1 cellular context compared by ENCODE assay signal in the genomic region with DNA sequence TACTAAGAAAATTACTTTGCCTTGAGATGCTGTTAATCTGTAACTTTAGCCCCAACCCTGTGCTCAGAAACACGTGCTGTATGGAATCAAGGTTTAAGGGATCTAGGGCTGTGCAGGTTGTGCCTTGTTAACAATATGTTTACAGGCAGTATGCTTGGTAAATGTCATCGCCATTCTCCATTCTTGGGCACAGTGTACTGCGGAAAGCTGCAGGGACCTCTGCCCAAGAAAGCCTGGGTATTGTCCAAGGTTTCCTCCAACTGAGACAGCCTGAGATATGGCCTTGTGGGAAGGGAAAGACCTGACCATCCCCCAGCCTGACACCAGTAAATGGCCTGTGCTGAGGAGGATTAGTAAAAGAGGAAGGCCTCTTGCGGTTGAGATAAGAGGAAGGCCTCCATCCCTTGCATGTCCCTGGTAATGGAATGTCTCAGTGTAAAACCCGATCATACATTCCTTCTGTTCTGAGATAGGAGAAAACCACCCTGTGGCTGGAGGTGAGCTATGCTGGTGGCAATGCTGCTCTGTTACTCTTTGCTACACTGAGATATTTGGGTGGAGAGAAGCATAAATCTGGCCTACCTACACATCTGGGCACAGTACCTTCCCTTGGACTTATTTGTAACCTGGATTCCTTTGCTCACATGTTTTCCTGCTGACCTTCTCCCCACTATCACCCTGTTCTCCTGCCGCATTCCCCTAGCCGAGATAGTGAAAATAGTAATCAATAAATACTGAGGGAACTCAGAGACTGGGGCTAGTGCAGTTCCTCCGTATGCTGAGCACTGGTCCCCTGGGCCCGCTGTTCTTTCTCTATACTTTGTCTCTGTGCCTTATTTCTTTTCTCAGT.
A peak's percentile ranks its signal among the peaks of the same experiment; 100 is the strongest.
TF ChIP-seq lines count a peak whose summit lies in the region.
"Not testable (repeated sequence)": the region's sequence is repeated elsewhere in the genome, so short reads cannot be mapped to it uniquely, and the experiment has no call there.

No MANE protein-coding gene starts in this region.

TF ChIP-seq in K562, 482 proteins besides CTCF, POLR2A, EP300 and RAD21 (continued from another document and continues in another):
- TF ChIP-seq ZNF592 (IDR thresholded peaks at IDR 0.05) (peak; percentile 98), ARNT (IDR thresholded peaks at IDR 0.05) (peak; percentile 62 to 67; a peak in 1 of 4 replicates), ATF7 (IDR thresholded peaks at IDR 0.05) (peak; percentile 78), ARID1B (IDR thresholded peaks at IDR 0.05) (peak; percentile 95), TEAD4 (IDR thresholded peaks at IDR 0.05; ENCODE audit: low read length) (peak; percentile 91), ETV1 (tag; conservative IDR thresholded peaks at IDR 0.05; ENCODE audit: low read depth) (peak; percentile 34), ARID3B (CRISPR knock-in tag; IDR thresholded peaks at IDR 0.05; ENCODE audit: borderline replicate concordance) (0 out of 2 replicates have a peak, but pooled peaks have one; percentile 20), TSHZ1 (CRISPR knock-in tag; IDR thresholded peaks at IDR 0.05) (peak; percentile 68; the same call in 1 of the 2 replicates), ZNF311 (CRISPR knock-in tag; IDR thresholded peaks at IDR 0.05) (peak; percentile 61; the same call in 1 of the 2 replicates), BACH1 (tag; IDR thresholded peaks at IDR 0.05) (peak; percentile 80), SRF (CRISPR knock-in tag; IDR thresholded peaks at IDR 0.05) (peak in 1 of 2 experiments; percentile 66; a peak in 1 of 4 replicates), DMBX1 (CRISPR knock-in tag; IDR thresholded peaks at IDR 0.05; ENCODE audit: borderline replicate concordance) (peak; percentile 96), ZBTB11 (CRISPR knock-in tag; IDR thresholded peaks at IDR 0.05) (peak in 1 of 3 experiments; percentile 42; a peak in 2 of 6 replicates)
- TF ChIP-seq TEAD4 (CRISPR knock-in tag; IDR thresholded peaks at IDR 0.05; ENCODE audit: borderline replicate concordance): not testable (repeated sequence)
- TF ChIP-seq, protein P1, sequence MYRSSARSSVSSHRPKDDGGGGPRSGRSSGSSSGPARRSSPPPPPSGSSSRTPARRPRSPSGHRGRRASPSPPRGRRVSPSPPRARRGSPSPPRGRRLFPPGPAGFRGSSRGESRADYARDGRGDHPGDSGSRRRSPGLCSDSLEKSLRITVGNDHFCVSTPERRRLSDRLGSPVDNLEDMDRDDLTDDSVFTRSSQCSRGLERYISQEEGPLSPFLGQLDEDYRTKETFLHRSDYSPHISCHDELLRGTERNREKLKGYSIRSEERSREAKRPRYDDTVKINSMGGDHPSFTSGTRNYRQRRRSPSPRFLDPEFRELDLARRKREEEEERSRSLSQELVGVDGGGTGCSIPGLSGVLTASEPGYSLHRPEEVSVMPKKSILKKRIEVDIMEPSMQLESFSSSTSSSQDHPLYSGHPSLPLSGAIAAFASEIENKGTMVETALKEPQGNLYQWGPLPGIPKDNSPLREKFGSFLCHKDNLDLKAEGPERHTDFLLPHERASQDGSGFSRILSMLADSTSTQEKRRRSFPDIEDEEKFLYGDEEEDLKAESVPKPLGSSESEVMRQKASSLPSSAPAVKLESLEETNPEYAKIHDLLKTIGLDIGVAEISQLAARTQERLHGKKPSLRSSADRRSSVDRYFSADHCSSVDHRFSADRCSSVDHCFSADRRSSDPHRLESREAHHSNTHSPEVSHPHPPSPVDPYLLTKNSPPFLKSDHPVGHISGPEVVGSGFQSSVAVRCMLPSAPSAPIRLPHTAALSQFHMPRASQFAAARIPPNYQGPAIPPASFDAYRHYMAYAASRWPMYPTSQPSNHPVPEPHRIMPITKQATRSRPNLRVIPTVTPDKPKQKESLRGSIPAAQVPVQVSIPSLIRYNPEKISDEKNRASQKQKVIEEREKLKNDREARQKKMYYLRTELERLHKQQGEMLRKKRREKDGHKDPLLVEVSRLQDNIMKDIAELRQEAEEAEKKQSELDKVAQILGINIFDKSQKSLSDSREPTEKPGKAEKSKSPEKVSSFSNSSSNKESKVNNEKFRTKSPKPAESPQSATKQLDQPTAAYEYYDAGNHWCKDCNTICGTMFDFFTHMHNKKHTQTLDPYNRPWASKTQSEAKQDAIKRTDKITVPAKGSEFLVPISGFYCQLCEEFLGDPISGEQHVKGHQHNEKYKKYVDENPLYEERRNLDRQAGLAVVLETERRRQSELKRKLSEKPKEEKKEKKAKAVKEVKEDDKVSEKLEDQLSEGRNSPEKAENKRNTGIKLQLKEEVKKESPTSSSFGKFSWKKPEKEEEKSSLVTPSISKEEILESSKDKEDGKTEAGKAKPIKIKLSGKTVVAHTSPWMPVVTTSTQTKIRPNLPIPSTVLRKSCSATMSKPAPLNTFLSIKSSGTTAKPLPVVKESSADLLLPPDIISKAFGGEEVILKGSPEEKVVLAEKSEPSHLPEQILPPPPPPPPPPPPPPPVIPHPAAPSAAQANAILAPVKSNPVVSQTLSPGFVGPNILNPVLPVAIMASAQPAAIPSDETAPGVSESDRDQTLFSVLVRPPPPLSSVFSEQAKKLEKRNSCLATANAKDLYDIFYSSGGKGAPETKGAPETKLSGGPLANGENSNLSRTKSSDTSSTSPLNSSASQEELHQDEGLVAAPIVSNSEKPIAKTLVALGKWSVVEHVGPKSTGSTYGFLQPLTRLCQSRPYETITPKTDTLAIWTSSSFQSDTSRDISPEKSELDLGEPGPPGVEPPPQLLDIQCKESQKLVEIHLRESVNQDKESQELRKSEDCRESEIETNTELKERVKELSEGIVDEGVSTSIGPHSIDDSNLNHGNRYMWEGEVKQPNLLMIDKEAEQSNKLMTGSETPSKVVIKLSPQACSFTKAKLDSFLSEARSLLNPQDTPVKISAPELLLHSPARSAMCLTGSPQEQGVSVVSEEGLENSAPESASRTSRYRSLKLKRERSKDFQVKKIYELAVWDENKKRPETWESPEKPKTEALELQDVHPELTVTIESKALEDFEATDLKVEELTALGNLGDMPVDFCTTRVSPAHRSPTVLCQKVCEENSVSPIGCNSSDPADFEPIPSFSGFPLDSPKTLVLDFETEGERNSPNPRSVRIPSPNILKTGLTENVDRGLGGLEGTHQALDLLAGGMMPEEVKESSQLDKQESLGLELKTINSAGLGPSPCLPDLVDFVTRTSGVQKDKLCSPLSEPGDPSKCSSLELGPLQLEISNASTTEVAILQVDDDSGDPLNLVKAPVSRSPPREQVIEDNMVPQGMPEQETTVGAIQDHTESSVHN (IDR thresholded peaks at IDR 0.05; ENCODE audit: borderline replicate concordance in 1 of 2, low read depth in 1 of 2): 0 out of 4 replicates have a peak, but pooled peaks of 1 of the 2 experiments have one; percentile 61
